In the genomic region with DNA sequence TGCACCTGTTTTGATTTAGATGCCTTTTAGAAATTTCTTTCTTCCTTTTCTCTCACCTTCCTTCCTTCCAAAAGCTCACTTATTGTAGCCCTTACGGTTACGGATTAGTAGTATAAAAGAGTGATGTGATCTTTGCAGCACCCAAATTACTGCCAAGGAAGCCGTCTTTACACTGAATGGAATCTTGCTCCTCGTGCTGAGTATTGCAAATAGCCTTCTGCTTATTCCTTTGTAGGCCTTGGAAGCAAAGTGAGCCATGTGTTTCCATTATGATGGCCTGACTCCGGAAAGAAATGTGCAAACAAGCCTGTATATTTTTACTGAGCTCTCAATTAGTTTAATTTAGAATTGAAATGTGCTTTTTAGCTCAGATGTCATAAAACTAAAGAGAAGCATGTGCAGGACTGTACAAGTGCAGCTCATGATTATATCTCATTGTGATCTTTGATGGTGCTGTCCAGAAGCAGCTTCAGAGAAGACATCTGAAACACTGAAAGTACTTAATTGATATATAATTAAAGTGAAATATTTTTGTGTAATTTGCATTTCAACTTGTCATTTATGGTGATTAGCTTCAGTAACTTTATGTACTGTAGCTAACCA, we compare ENCODE assay signal across 21 cellular contexts.
DNase-seq lines count a peak whose midpoint lies in the region; ATAC-seq and TF ChIP-seq lines count a peak whose summit lies in the region.
"Had no signal": no experiment of that assay in that cellular context is flagged by ENCODE, and none has a peak within 500 bp of the region (broad histone marks: within the 10 kb centered on the region; RNA-seq: fewer than 3 reads in every experiment).

No MANE protein-coding gene starts in this region.

- no peak overlapping the region for H3K4me3 Mint-ChIP-seq in activated naive CD4-positive, alpha-beta T cell treated with anti-CD3 and anti-CD28 coated beads for 36 hours
- H3K4me3 Mint-ChIP-seq: H9, HFFc6 had no signal

- peak; percentile 47 for DNase-seq in Ammon's horn (ENCODE audit: low spot score)
- peak; percentile 2 for DNase-seq in NCI-H2227 treated with DMSO at 0.1 percent for 48 hours (lab: John Stamatoyannopoulos, UW)
- DNase-seq in medulla oblongata (ENCODE audit: extremely low spot score): peak; percentile 74
- DNase-seq in NCI-H2107 treated with DMSO at 0.1 percent for 48 hours (lab: John Stamatoyannopoulos, UW; ENCODE audit: unreplicated experiment): no peak
- DNase-seq in activated naive CD4-positive, alpha-beta T cell treated with anti-CD3 and anti-CD28 coated beads for 36 hours: no peak
- DNase-seq: BE2C, DMS53, EL, GM23248, H9, HFFc6, Kasumi-1, NCI-H1436 treated with DMSO at 0.1 percent for 48 hours, NCI-H2029, NCI-H2171 treated with DMSO at 0.1 percent for 48 hours, NCI-H510A, NCI-H774, Peyer's patch had no signal

- CTCF ChIA-PET in activated naive CD4-positive, alpha-beta T cell treated with anti-CD3 and anti-CD28 coated beads for 36 hours (lab: Charles Lee): no interaction called here

- no peak overlapping the region for H3K27ac Mint-ChIP-seq in activated naive CD4-positive, alpha-beta T cell treated with anti-CD3 and anti-CD28 coated beads for 36 hours
- H3K27ac Mint-ChIP-seq: HFFc6 had no signal

- no peaks in the 10 kb centered on the region for H3K9me3 Mint-ChIP-seq in activated naive CD4-positive, alpha-beta T cell treated with anti-CD3 and anti-CD28 coated beads for 36 hours
- H3K9me3 Mint-ChIP-seq: H9 had no signal

- H3K36me3 Mint-ChIP-seq in activated naive CD4-positive, alpha-beta T cell treated with anti-CD3 and anti-CD28 coated beads for 36 hours (ENCODE audit: low read depth): no peaks in the 10 kb centered on the region

- ATAC-seq in SK-N-SH treated with all-trans-retinoic acid at 6 μM for 48 hours (no peak), GM21515 (IDR thresholded peaks at IDR 0.05; ENCODE audit: unreplicated experiment) (no peak)
- ATAC-seq: A549 had no signal

- no peaks in the 10 kb centered on the region for H3K27me3 Mint-ChIP-seq in activated naive CD4-positive, alpha-beta T cell treated with anti-CD3 and anti-CD28 coated beads for 36 hours (ENCODE audit: low read depth)

- no peaks in the 10 kb centered on the region for H3K4me1 Mint-ChIP-seq in activated naive CD4-positive, alpha-beta T cell treated with anti-CD3 and anti-CD28 coated beads for 36 hours (ENCODE audit: low read depth)

- intact Hi-C loops in activated naive CD4-positive, alpha-beta T cell treated with anti-CD3 and anti-CD28 coated beads for 36 hours (cut with micrococcal nuclease): no loop called here

TF ChIP-seq in SK-N-SH treated with all-trans-retinoic acid at 6 μM for 48 hours, 23 proteins besides CTCF, POLR2A, EP300 and RAD21:
- no peak for TF ChIP-seq POU6F1 (CRISPR knock-in tag; IDR thresholded peaks at IDR 0.05; ENCODE audit: borderline replicate concordance, low read depth)
- no peak for TF ChIP-seq ZFP30 (CRISPR knock-in tag; IDR thresholded peaks at IDR 0.05)
- TF ChIP-seq, protein P1, sequence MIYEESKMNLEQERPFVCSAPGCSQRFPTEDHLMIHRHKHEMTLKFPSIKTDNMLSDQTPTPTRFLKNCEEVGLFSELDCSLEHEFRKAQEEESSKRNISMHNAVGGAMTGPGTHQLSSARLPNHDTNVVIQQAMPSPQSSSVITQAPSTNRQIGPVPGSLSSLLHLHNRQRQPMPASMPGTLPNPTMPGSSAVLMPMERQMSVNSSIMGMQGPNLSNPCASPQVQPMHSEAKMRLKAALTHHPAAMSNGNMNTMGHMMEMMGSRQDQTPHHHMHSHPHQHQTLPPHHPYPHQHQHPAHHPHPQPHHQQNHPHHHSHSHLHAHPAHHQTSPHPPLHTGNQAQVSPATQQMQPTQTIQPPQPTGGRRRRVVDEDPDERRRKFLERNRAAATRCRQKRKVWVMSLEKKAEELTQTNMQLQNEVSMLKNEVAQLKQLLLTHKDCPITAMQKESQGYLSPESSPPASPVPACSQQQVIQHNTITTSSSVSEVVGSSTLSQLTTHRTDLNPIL (CRISPR knock-in tag; IDR thresholded peaks at IDR 0.05; ENCODE audit: low read depth): no peak
- no peak for TF ChIP-seq BACH2 (CRISPR knock-in tag; IDR thresholded peaks at IDR 0.05; ENCODE audit: borderline replicate concordance)
- no peak for TF ChIP-seq ZFP3 (CRISPR knock-in tag; IDR thresholded peaks at IDR 0.05)
- TF ChIP-seq TCF4 (CRISPR knock-in tag; IDR thresholded peaks at IDR 0.05; ENCODE audit: borderline replicate concordance): peak; percentile 44; the same call in 1 of the 2 replicates
- no peak for TF ChIP-seq ARNTL (CRISPR knock-in tag; IDR thresholded peaks at IDR 0.05; ENCODE audit: borderline replicate concordance, low read depth)
- no peak for TF ChIP-seq ZNF70 (CRISPR knock-in tag; IDR thresholded peaks at IDR 0.05)
- no peak for TF ChIP-seq TOX (CRISPR knock-in tag; IDR thresholded peaks at IDR 0.05; ENCODE audit: borderline replicate concordance)
- peak; percentile 28; the same call in 1 of the 2 replicates for TF ChIP-seq SNAI2 (CRISPR knock-in tag; IDR thresholded peaks at IDR 0.05)
- TF ChIP-seq ZNF565 (CRISPR knock-in tag; conservative IDR thresholded peaks at IDR 0.05; ENCODE audit: low read depth): no peak
TF ChIP-seq in SK-N-SH treated with all-trans-retinoic acid at 6 μM for 48 hours: peak in this region for 2.

Comparison
In these comparisons a context has a peak if more than half of its experiments do, and no peak if none do; other contexts are left out.
1. DNase-seq: peak in Ammon's horn (single experiment), NCI-H2227 treated with DMSO at 0.1 percent for 48 hours (single experiment) and medulla oblongata (single experiment); none in NCI-H2107 treated with DMSO at 0.1 percent for 48 hours (single experiment) and activated naive CD4-positive, alpha-beta T cell treated with anti-CD3 and anti-CD28 coated beads for 36 hours (single experiment).